1 cellular context compared by ENCODE assay signal in genomic region chr2:210188190-210188589, GRCh38.
TF ChIP-seq lines count a peak whose summit lies in the region.

No MANE protein-coding gene starts in this region.

TF ChIP-seq in H1, 55 proteins besides CTCF, POLR2A, EP300 and RAD21 (continued from another document):
- TF ChIP-seq CHD7 (IDR thresholded peaks at IDR 0.05; ENCODE audit: insufficient replicate concordance, low read length), result no peak
- no peak for TF ChIP-seq CEBPB (IDR thresholded peaks at IDR 0.05; ENCODE audit: low read depth, low read length)
- TF ChIP-seq CBX5 (IDR thresholded peaks at IDR 0.05; ENCODE audit: low read depth, low read length), result no peak
- TF ChIP-seq TAF7 (optimal IDR thresholded peaks at IDR 0.05; ENCODE audit: borderline replicate concordance, low read depth, low read length), result no peak
TF ChIP-seq in H1: peak in this region for 0.
